In genomic region chr12:86662464-86662863, GRCh38 we compare ENCODE assay signal across 24 cellular contexts.
"Had no signal": no experiment of that assay in that cellular context is flagged by ENCODE, and none has a peak within 500 bp of the region (broad histone marks: within the 10 kb centered on the region; RNA-seq: fewer than 3 reads in every experiment).

No MANE protein-coding gene starts in this region.

- H3K36me3 Mint-ChIP-seq: mesothelial cell of epicardium; naive B cell; natural killer cell treated with Interleukin-12 subunit alpha and Interleukin-12 subunit beta and Interleukin-15 and Interleukin-18, amount 100 ng/mL, for 72 hours; stimulated activated effector memory CD8-positive, alpha-beta T cell treated with anti-CD3 and anti-CD28 coated beads, Interleukin-12 subunit alpha, Interleukin-12 subunit beta, amount 100 ng/mL, for 72 hours; type B pancreatic cell had no signal

- H3K36me3 ChIP-seq: gastroesophageal sphincter, heart left ventricle, left lung, sigmoid colon, stomach, tibial artery had no signal

- H3K27me3 ChIP-seq: dorsolateral prefrontal cortex, gastroesophageal sphincter, heart left ventricle, hepatocyte, left lung, sigmoid colon, stomach, tibial artery had no signal

- H3K4me1 Mint-ChIP-seq: naive B cell; neural crest cell; stimulated activated effector memory CD8-positive, alpha-beta T cell treated with anti-CD3 and anti-CD28 coated beads, Interleukin-12 subunit alpha, Interleukin-12 subunit beta, amount 100 ng/mL, for 72 hours had no signal

- H3K27ac Mint-ChIP-seq: mesothelial cell of epicardium; naive B cell; natural killer cell treated with Interleukin-12 subunit alpha and Interleukin-12 subunit beta and Interleukin-15 and Interleukin-18, amount 100 ng/mL, for 72 hours; stimulated activated effector memory CD8-positive, alpha-beta T cell treated with anti-CD3 and anti-CD28 coated beads, Interleukin-12 subunit alpha, Interleukin-12 subunit beta, amount 100 ng/mL, for 72 hours; type B pancreatic cell had no signal

- H3K4me3 ChIP-seq: dorsolateral prefrontal cortex, gastroesophageal sphincter, heart left ventricle, hepatocyte, left lung, mucosa of descending colon, psoas muscle, sigmoid colon, stomach, tibial artery had no signal

- H3K9me3 Mint-ChIP-seq: mesothelial cell of epicardium, neural crest cell, type B pancreatic cell had no signal

- DNase-seq: dorsolateral prefrontal cortex; effector CD4-positive, alpha-beta T cell; foreskin fibroblast; heart left ventricle; left cardiac atrium; left lung; mesenchymal stem cell; mucosa of descending colon; naive B cell; psoas muscle; right cardiac atrium; sigmoid colon; stimulated activated CD4-positive, alpha-beta T cell treated with anti-CD3 and anti-CD28 coated beads, Interleukin-2, amount 100 ng/mL, for 24 hours; stimulated activated CD4-positive, alpha-beta T cell treated with anti-CD3 and anti-CD28 coated beads, Interleukin-4, amount 100 ng/mL, for 24 hours; stimulated activated naive CD4-positive, alpha-beta T cell treated with Interleukin-2 at 50 U/mL for 16 hours; stomach; tibial artery had no signal

- H3K4me3 Mint-ChIP-seq: mesothelial cell of epicardium; naive B cell; natural killer cell treated with Interleukin-12 subunit alpha and Interleukin-12 subunit beta and Interleukin-15 and Interleukin-18, amount 100 ng/mL, for 72 hours; neural crest cell; stimulated activated effector memory CD8-positive, alpha-beta T cell treated with anti-CD3 and anti-CD28 coated beads, Interleukin-12 subunit alpha, Interleukin-12 subunit beta, amount 100 ng/mL, for 72 hours; type B pancreatic cell had no signal

- H3K4me1 ChIP-seq: gastroesophageal sphincter, heart left ventricle, left lung, psoas muscle, sigmoid colon, stomach, tibial artery had no signal

- H3K27me3 Mint-ChIP-seq: naive B cell; natural killer cell treated with Interleukin-12 subunit alpha and Interleukin-12 subunit beta and Interleukin-15 and Interleukin-18, amount 100 ng/mL, for 72 hours had no signal

- H3K27ac ChIP-seq: dorsolateral prefrontal cortex, gastroesophageal sphincter, heart left ventricle, hepatocyte, left lung, psoas muscle, sigmoid colon, stomach, tibial artery had no signal

- H3K9me3 ChIP-seq: gastroesophageal sphincter, heart left ventricle, left lung, mucosa of descending colon, psoas muscle, sigmoid colon, stomach, tibial artery had no signal
